Comparison of ENCODE assay signal across 16 cellular contexts in the genomic region with DNA sequence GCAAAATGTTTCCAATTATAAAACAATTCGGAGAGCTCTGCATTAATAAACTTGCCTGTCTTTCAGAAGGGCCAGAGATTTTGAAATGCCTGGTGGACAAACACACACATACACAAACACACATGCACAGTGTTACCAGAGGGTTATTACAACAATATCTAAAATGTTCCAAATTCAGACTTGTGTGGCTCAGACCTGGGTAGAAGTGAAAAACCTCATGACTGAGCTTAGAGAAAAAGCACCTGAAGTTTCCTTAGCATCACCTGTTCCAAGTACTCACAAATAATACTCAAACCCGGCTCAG.
DNase-seq lines count a peak whose midpoint lies in the region; ATAC-seq and TF ChIP-seq lines count a peak whose summit lies in the region.
"Had no signal": no experiment of that assay in that cellular context is flagged by ENCODE, and none has a peak within 500 bp of the region (broad histone marks: within the 10 kb centered on the region; RNA-seq: fewer than 3 reads in every experiment).

No MANE protein-coding gene starts in this region.

- H3K27me3 Mint-ChIP-seq in nephron progenitor cell (ENCODE audit: low read depth, poor library complexity): peaks cover 9% of the 10 kb centered on the region

- no peaks in the 10 kb centered on the region for H3K36me3 Mint-ChIP-seq in nephron progenitor cell (ENCODE audit: low read depth)
- H3K36me3 Mint-ChIP-seq: CD14-positive monocyte; CD4-positive, alpha-beta memory T cell had no signal

- H3K27ac ChIP-seq in ascending aorta (peak overlapping the region; percentile 85 to 89), coronary artery (peak overlapping the region; percentile 38 to 83), tibial artery (peak overlapping the region; percentile 84 to 85)
- H3K27ac ChIP-seq: BLaER1 had no signal

- intact Hi-C loops in ascending aorta (cut with DNase I): loop anchor here (2.0 kb wide), 3 partner anchors 17 to 41 kb away; no protein-coding TSS in a partner anchor
- intact Hi-C loops in tibial artery (cut with DNase I; ENCODE audit: low total_unique reads): loop anchor here (10.0 kb wide), 1 partner anchor 111 kb away; no protein-coding TSS in a partner anchor

- peak overlapping the region in 1 of 2 donors; percentile 9 for H3K4me3 ChIP-seq in ascending aorta
- H3K4me3 ChIP-seq in coronary artery: peak overlapping the region; percentile 19
- H3K4me3 ChIP-seq in tibial artery: no peak overlapping the region
- H3K4me3 ChIP-seq in foreskin fibroblast (ENCODE audit: low read depth in 1 of 2, low read length in 2 of 2): no peak overlapping the region
- H3K4me3 ChIP-seq: BLaER1 had no signal

- no peaks in the 10 kb centered on the region for H3K9me3 Mint-ChIP-seq in nephron progenitor cell
- H3K9me3 Mint-ChIP-seq: CD4-positive, alpha-beta memory T cell; H9 had no signal

- peaks cover 92% of the 10 kb centered on the region for H3K4me1 Mint-ChIP-seq in nephron progenitor cell
- H3K4me1 Mint-ChIP-seq: CD14-positive monocyte; CD4-positive, alpha-beta memory T cell had no signal

- H3K36me3 ChIP-seq in ascending aorta: no peaks in the 10 kb centered on the region
- H3K36me3 ChIP-seq in tibial artery: no peaks in the 10 kb centered on the region
- H3K36me3 ChIP-seq: BLaER1 had no signal

- H3K27me3 ChIP-seq in ascending aorta (no peaks in the 10 kb centered on the region), tibial artery (no peaks in the 10 kb centered on the region)
- H3K27me3 ChIP-seq: BLaER1 had no signal

- H3K27ac Mint-ChIP-seq in nephron progenitor cell: peak overlapping the region; percentile 38
- H3K27ac Mint-ChIP-seq: CD14-positive monocyte; CD4-positive, alpha-beta memory T cell; H9 had no signal

- H3K9me3 ChIP-seq in ascending aorta (no peaks in the 10 kb centered on the region), tibial artery (no peaks in the 10 kb centered on the region)
- H3K9me3 ChIP-seq: BLaER1 had no signal

- peak in 1 of 2 donors; percentile 58 for DNase-seq in ascending aorta (ENCODE audit: low spot score in 2 of 2)
- peak; percentile 4 for DNase-seq in coronary artery (ENCODE audit: low spot score)
- DNase-seq in nephron progenitor cell: no peak
- peak in 1 of 2 donors; percentile 13 for DNase-seq in tibial artery
- no peak for DNase-seq in NCI-H748 treated with DMSO at 0.1 percent for 48 hours (lab: John Stamatoyannopoulos, UW)
- no peak for DNase-seq in SW 1271 (lab: John Stamatoyannopoulos, UW)
- no peak for DNase-seq in foreskin fibroblast
- DNase-seq: 8988T; CD4-positive, alpha-beta memory T cell; DMS153; DMS79; GDM1 had no signal

- H3K4me3 Mint-ChIP-seq in nephron progenitor cell: peak overlapping the region; percentile 48
- H3K4me3 Mint-ChIP-seq: CD14-positive monocyte; CD4-positive, alpha-beta memory T cell; H9 had no signal

- TF ChIP-seq CTCF in ascending aorta (IDR thresholded peaks at IDR 0.05): no peak
- TF ChIP-seq CTCF in coronary artery (IDR thresholded peaks at IDR 0.05): no peak
- TF ChIP-seq CTCF in nephron progenitor cell (IDR thresholded peaks at IDR 0.05): no peak
- TF ChIP-seq CTCF in tibial artery (IDR thresholded peaks at IDR 0.05): peak in 1 of 2 experiments; percentile 10
- TF ChIP-seq CTCF in foreskin fibroblast (IDR thresholded peaks at IDR 0.05; ENCODE audit: low read depth, low read length): no peak

- ATAC-seq in GM19324 (IDR thresholded peaks at IDR 0.05; ENCODE audit: low FRiP score, unreplicated experiment): no peak

- H3K4me1 ChIP-seq in ascending aorta (peaks cover 0 to 31% of the 10 kb centered on the region in 2 donors), tibial artery (peaks cover 0 to 39% (median 21%) of the 10 kb centered on the region in 4 donors)
